In the genomic region with DNA sequence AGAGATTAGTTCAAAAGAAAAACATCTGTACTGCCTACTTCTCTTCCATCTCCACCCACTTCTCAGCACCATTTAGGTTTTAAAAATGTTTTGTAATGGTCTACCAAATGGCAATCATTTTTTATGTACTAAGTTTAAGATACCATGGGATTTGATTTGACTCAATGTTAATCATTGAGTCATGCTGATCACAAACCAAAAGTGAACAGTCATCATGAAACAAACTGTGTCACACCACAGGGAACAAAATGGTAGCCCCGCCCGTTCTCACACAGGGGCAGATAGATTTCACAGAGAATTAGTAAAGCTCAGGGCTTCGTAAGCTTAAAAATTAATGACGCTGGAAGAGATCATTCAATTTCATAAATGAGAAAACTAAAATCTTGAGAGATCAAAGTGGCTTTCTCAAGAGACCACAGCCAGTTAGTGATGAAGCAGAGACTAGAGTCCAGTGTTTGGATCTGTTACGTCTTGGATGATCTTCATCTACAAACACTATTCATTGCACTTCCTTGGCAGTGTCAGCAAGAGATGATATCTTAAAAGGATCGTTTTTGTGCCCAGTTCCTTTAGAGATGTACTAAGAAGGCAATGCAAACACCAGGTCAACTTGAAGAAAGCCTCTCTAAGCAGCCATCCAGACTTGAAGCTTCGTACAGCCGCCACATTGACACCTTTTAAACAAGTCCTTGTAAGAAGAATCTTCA, we compare ENCODE assay signal across 8 cellular contexts.
DNase-seq lines count a peak whose midpoint lies in the region; ATAC-seq and TF ChIP-seq lines count a peak whose summit lies in the region.

No MANE protein-coding gene starts in this region.

- no peak overlapping the region for H3K4me3 ChIP-seq in cardiac fibroblast (replicated peaks in 1 of 2; ENCODE audit: low read depth in 2 of 2, low read length in 2 of 2)

- DNase-seq in GM03348 (ENCODE audit: low spot score) (peak; percentile 45), cardiac fibroblast (ENCODE audit: low read depth in 2 of 2) (peak; percentile 19 to 90), GDM1 (lab: John Stamatoyannopoulos, UW) (no peak), UCSD-AML1 (lab: John Stamatoyannopoulos, UW; ENCODE audit: unreplicated experiment) (no peak), SHP77 (lab: John Stamatoyannopoulos, UW) (no peak)
- peak; percentile 13 for DNase-seq in stimulated activated CD8-positive, alpha-beta memory T cell treated with anti-CD3 and anti-CD28 coated beads, Interleukin-4, amount 100 ng/mL, for 24 hours (ENCODE audit: low read depth)

- no peak for TF ChIP-seq CTCF in cardiac fibroblast (IDR thresholded peaks at IDR 0.05; ENCODE audit: low read depth, low read length)

- ATAC-seq in GM19468 (IDR thresholded peaks at IDR 0.05; ENCODE audit: extremely low read depth, unreplicated experiment) (peak; percentile 77), HG03457 (IDR thresholded peaks at IDR 0.05; ENCODE audit: unreplicated experiment) (peak; percentile 85)

Comparison
In these comparisons a context has a peak if more than half of its experiments do, and no peak if none do; other contexts are left out.
1. DNase-seq: peak in GM03348 (single experiment), cardiac fibroblast (2 of 2) and stimulated activated CD8-positive, alpha-beta memory T cell treated with anti-CD3 and anti-CD28 coated beads, Interleukin-4, amount 100 ng/mL, for 24 hours (single experiment); none in GDM1 (single experiment), UCSD-AML1 (single experiment) and SHP77 (0 of 2).